ENCODE assay signal across 14 cellular contexts in genomic region chr2:134581877-134582546, GRCh38.
A peak's percentile ranks its signal among the peaks of the same experiment; 100 is the strongest.
DNase-seq lines count a peak whose midpoint lies in the region; ATAC-seq, FAIRE-seq and TF ChIP-seq lines count a peak whose summit lies in the region.
"Had no signal": no experiment of that assay in that cellular context is flagged by ENCODE, and none has a peak within 500 bp of the region (broad histone marks: within the 10 kb centered on the region; RNA-seq: fewer than 3 reads in every experiment).

No MANE protein-coding gene starts in this region.

- peaks cover 67% of the 10 kb centered on the region for H3K79me2 ChIP-seq in OCI-LY3 (ENCODE audit: low read length)

- H3K4me3 ChIP-seq in GM12865 (ENCODE audit: low read depth, low read length) = no peak overlapping the region
- H3K4me3 ChIP-seq in OCI-LY3 (ENCODE audit: low read length) = peak overlapping the region; percentile 68
- H3K4me3 ChIP-seq: neural progenitor cell, smooth muscle cell had no signal

- no peak for FAIRE-seq in frontal cortex (lab: Jason Lieb, UNC)
- FAIRE-seq: H1, kidney, urothelium cell line had no signal

- ATAC-seq in GM19328 (IDR thresholded peaks at IDR 0.05; ENCODE audit: unreplicated experiment) (peak; percentile 60), HG02870 (IDR thresholded peaks at IDR 0.05; ENCODE audit: unreplicated experiment) (peak; percentile 73)

- peaks cover 5% of the 10 kb centered on the region for H3K36me3 ChIP-seq in OCI-LY3 (replicated peaks; ENCODE audit: low read depth, low read length)
- H3K36me3 ChIP-seq: neural progenitor cell had no signal

- TF ChIP-seq CTCF in GM12865 (IDR thresholded peaks at IDR 0.05; ENCODE audit: insufficient read depth, low read depth, low read length, missing control alignments) (no peak), OCI-LY3 (IDR thresholded peaks at IDR 0.05; ENCODE audit: low read depth, low read length) (no peak)

- no peaks in the 10 kb centered on the region for H3K9me3 ChIP-seq in OCI-LY3 (ENCODE audit: insufficient read depth, low read length)

- H3K4me1 ChIP-seq in OCI-LY3 (ENCODE audit: low read length) = peaks cover 92% of the 10 kb centered on the region

- H4K20me1 ChIP-seq in OCI-LY3 (ENCODE audit: insufficient read depth, low read length) = no peaks in the 10 kb centered on the region

- no peak overlapping the region for H2AFZ ChIP-seq in OCI-LY3 (ENCODE audit: low read depth, low read length)
- H2AFZ ChIP-seq: neural progenitor cell had no signal

- peak; percentile 35 for DNase-seq in GM12865 (ENCODE audit: low read depth)
- no peak for DNase-seq in frontal cortex (ENCODE audit: low spot score in 2 of 2)
- no peak for DNase-seq in stimulated activated CD4-positive, alpha-beta T cell treated with anti-CD3 and anti-CD28 coated beads, Interleukin-2, amount 100 ng/mL, for 24 hours
- no peak for DNase-seq in SIG-M5 treated with dmso at 0.1 percent for 504 hours (lab: John Stamatoyannopoulos, UW; ENCODE audit: unreplicated experiment)
- no peak for DNase-seq in NCI-H2196 (lab: John Stamatoyannopoulos, UW; ENCODE audit: unreplicated experiment)
- DNase-seq: kidney, NCI-H1417 had no signal

- H3K9ac ChIP-seq in OCI-LY3 (ENCODE audit: low read length) = peak overlapping the region; percentile 93
- H3K9ac ChIP-seq: neural progenitor cell had no signal

- H3K27me3 ChIP-seq in OCI-LY3 (ENCODE audit: low read depth, low read length) = no peaks in the 10 kb centered on the region
- H3K27me3 ChIP-seq: neural progenitor cell had no signal

- H3K27ac ChIP-seq in OCI-LY3 (ENCODE audit: low read length) = peak overlapping the region; percentile 98
- H3K27ac ChIP-seq: neural progenitor cell had no signal

- peak overlapping the region; percentile 91 for H3K4me2 ChIP-seq in OCI-LY3 (ENCODE audit: low read length)
- H3K4me2 ChIP-seq: neural progenitor cell, smooth muscle cell had no signal
